In genomic region chr7:116198748-116199410, GRCh38 we compare ENCODE assay signal across 18 cellular contexts. TPM values are rescaled to one million over a fixed set of nuclear protein-coding genes. Genes with fewer than 3 reads are reported as not detected.
A peak's percentile ranks its signal among the peaks of the same experiment; 100 is the strongest.
DNase-seq lines count a peak whose midpoint lies in the region; ATAC-seq, FAIRE-seq and TF ChIP-seq lines count a peak whose summit lies in the region.
"Had no signal": no experiment of that assay in that cellular context is flagged by ENCODE, and none has a peak within 500 bp of the region (broad histone marks: within the 10 kb centered on the region; RNA-seq: fewer than 3 reads in every experiment).

No MANE protein-coding gene starts in this region.

- in situ Hi-C loops in K562 (cut with MboI) (no loop called here), KBM-7 (cut with MboI; ENCODE audit: low pct_unique_long_range_greater_than_20kb, low sequenced_read_pairs) (no loop called here)

- H3K4me1 ChIP-seq in K562 (replicated peaks in 1 of 2; ENCODE audit: control insufficient read depth in 2 of 2, insufficient read depth in 2 of 2, low read length in 2 of 2) = no peaks in the 10 kb centered on the region
- peaks cover 12% of the 10 kb centered on the region for H3K4me1 ChIP-seq in foreskin keratinocyte

- H4K20me1 ChIP-seq in K562 (replicated peaks; ENCODE audit: control insufficient read depth, insufficient read depth, low read length) = no peaks in the 10 kb centered on the region
- H4K20me1 ChIP-seq: BLaER1 treated with 17β-estradiol and CSF1 and Interleukin-3, amounts not matched to agents 10 nM and 100 nM had no signal

- WGBS in K562 (ENCODE audit: insufficient coverage, low coverage, missing lambda C conversion rate) = 3% methylated on average over 5 of the region's 5 CpGs

- H3K27me3 ChIP-seq in K562 (ENCODE audit: control insufficient read depth in 2 of 2, insufficient read depth in 2 of 2, low read length in 2 of 2) (no peaks in the 10 kb centered on the region), foreskin keratinocyte (no peaks in the 10 kb centered on the region)
- H3K27me3 ChIP-seq: BLaER1 treated with 17β-estradiol and CSF1 and Interleukin-3, amounts not matched to agents 10 nM and 100 nM had no signal

- no peak overlapping the region for H3K9ac ChIP-seq in K562 (ENCODE audit: insufficient read depth in 1 of 2, low read depth in 2 of 2, low read length in 2 of 2)
- H3K9ac ChIP-seq: BLaER1 treated with 17β-estradiol and CSF1 and Interleukin-3, amounts not matched to agents 10 nM and 100 nM; KMS-11 had no signal

- no peak overlapping the region for H2AFZ ChIP-seq in K562 (ENCODE audit: low read depth, low read length)

- intact Hi-C loops in K562 (cut with micrococcal nuclease) = no loop called here

- TF ChIP-seq CTCF in K562 (IDR thresholded peaks at IDR 0.05 in 2 of 3, conservative IDR thresholded peaks at IDR 0.05 in 1 of 3; ENCODE audit: insufficient read depth in 2 of 3, low read depth in 1 of 3, low read length in 3 of 3) (no peak), foreskin keratinocyte (conservative IDR thresholded peaks at IDR 0.05) (no peak)

- no peak for TF ChIP-seq EP300 in K562 (IDR thresholded peaks at IDR 0.05; ENCODE audit: low read length)

- no peak overlapping the region for H3K4me3 ChIP-seq in K562
- H3K4me3 ChIP-seq: BLaER1 treated with 17β-estradiol and CSF1 and Interleukin-3, amounts not matched to agents 10 nM and 100 nM had no signal

- H3K36me3 ChIP-seq in K562 (ENCODE audit: control insufficient read depth, insufficient read depth, low read length) = no peaks in the 10 kb centered on the region
- H3K36me3 ChIP-seq: BLaER1 treated with 17β-estradiol and CSF1 and Interleukin-3, amounts not matched to agents 10 nM and 100 nM had no signal

- TF ChIP-seq RAD21 in K562 (CRISPR knock-in tag; conservative IDR thresholded peaks at IDR 0.05 in 1 of 2, IDR thresholded peaks at IDR 0.05 in 1 of 2) = no peak

- no peaks in the 10 kb centered on the region for H3K9me3 ChIP-seq in K562 (replicated peaks; ENCODE audit: control insufficient read depth, insufficient read depth, low read depth, low read length)
- H3K9me3 ChIP-seq: BLaER1 treated with 17β-estradiol and CSF1 and Interleukin-3, amounts not matched to agents 10 nM and 100 nM had no signal

- no peak for FAIRE-seq in K562 (lab: Jason Lieb, UNC)
- FAIRE-seq: G401.6, GM12891, H1 had no signal

- ATAC-seq in K562 (no peak; the same call in 2 of the 3 replicates), foreskin keratinocyte (peak; percentile 54), GM19351 (IDR thresholded peaks at IDR 0.05; ENCODE audit: unreplicated experiment) (no peak), HG02973 (IDR thresholded peaks at IDR 0.05; ENCODE audit: unreplicated experiment) (no peak)

- peak; percentile 16 for DNase-seq in ELR (ENCODE audit: low read depth)
- DNase-seq in K562 (ENCODE audit: extremely low read depth in 1 of 4, low spot score in 3 of 4) = no peak
- DNase-seq in foreskin keratinocyte = peak in 1 of 2 donors; percentile 71
- DNase-seq in GM19238 (ENCODE audit: insufficient read length, low spot score) = no peak
- DNase-seq in KBM-7 = no peak
- DNase-seq: ACHN; CD4-positive, CD25-positive, alpha-beta regulatory T cell; DMS53; HCEC 1CT; HFFc6 had no signal

- POLR2A ChIA-PET in K562 (lab: Yijun Ruan, JAX) = interaction anchor here (0.6 to 1.9 kb wide), 4 partner anchors 10 to 23 kb away, joined by 3 to 8 read pairs (median 4); partner anchors contain the start of gene TES

- TF ChIP-seq POLR2A in K562 (conservative IDR thresholded peaks at IDR 0.05) = no peak

- no peaks in the 10 kb centered on the region for H3K9me1 ChIP-seq in K562 (ENCODE audit: control insufficient read depth, insufficient read depth, low read length)

- H3K4me2 ChIP-seq in K562 (ENCODE audit: insufficient read depth, low read length) = no peak overlapping the region
- H3K4me2 ChIP-seq: BLaER1 treated with 17β-estradiol and CSF1 and Interleukin-3, amounts not matched to agents 10 nM and 100 nM; KMS-11 had no signal

- no peaks in the 10 kb centered on the region for H3K79me2 ChIP-seq in K562 (ENCODE audit: control insufficient read depth, insufficient read depth, low read length)

- CTCF ChIA-PET in K562 (lab: Yijun Ruan, JAX; ENCODE audit: low intra/inter-chr PET ratio) = no interaction called here

- BruUV-seq in K562 (replicated peaks; lab: Mats Ljungman, UMichigan) = no TSS peak

- H3K27ac ChIP-seq in K562 (ENCODE audit: extremely low read depth, low read depth, low read length) = no peak overlapping the region
- H3K27ac ChIP-seq in foreskin keratinocyte = no peak overlapping the region
- H3K27ac ChIP-seq: BLaER1 treated with 17β-estradiol and CSF1 and Interleukin-3, amounts not matched to agents 10 nM and 100 nM; HL-60; KMS-11 had no signal

TF ChIP-seq in K562, 482 proteins besides CTCF, POLR2A, EP300 and RAD21:
- no peak for TF ChIP-seq ZNF311 (CRISPR knock-in tag; IDR thresholded peaks at IDR 0.05)
- no peak for TF ChIP-seq CBFB (CRISPR knock-in tag; IDR thresholded peaks at IDR 0.05)
- TF ChIP-seq, protein P1, sequence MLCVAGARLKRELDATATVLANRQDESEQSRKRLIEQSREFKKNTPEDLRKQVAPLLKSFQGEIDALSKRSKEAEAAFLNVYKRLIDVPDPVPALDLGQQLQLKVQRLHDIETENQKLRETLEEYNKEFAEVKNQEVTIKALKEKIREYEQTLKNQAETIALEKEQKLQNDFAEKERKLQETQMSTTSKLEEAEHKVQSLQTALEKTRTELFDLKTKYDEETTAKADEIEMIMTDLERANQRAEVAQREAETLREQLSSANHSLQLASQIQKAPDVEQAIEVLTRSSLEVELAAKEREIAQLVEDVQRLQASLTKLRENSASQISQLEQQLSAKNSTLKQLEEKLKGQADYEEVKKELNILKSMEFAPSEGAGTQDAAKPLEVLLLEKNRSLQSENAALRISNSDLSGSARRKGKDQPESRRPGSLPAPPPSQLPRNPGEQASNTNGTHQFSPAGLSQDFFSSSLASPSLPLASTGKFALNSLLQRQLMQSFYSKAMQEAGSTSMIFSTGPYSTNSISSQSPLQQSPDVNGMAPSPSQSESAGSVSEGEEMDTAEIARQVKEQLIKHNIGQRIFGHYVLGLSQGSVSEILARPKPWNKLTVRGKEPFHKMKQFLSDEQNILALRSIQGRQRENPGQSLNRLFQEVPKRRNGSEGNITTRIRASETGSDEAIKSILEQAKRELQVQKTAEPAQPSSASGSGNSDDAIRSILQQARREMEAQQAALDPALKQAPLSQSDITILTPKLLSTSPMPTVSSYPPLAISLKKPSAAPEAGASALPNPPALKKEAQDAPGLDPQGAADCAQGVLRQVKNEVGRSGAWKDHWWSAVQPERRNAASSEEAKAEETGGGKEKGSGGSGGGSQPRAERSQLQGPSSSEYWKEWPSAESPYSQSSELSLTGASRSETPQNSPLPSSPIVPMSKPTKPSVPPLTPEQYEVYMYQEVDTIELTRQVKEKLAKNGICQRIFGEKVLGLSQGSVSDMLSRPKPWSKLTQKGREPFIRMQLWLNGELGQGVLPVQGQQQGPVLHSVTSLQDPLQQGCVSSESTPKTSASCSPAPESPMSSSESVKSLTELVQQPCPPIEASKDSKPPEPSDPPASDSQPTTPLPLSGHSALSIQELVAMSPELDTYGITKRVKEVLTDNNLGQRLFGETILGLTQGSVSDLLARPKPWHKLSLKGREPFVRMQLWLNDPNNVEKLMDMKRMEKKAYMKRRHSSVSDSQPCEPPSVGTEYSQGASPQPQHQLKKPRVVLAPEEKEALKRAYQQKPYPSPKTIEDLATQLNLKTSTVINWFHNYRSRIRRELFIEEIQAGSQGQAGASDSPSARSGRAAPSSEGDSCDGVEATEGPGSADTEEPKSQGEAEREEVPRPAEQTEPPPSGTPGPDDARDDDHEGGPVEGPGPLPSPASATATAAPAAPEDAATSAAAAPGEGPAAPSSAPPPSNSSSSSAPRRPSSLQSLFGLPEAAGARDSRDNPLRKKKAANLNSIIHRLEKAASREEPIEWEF (CRISPR knock-in tag; IDR thresholded peaks at IDR 0.05) = no peak
- TF ChIP-seq COPS2 (conservative IDR thresholded peaks at IDR 0.05) = no peak
- TF ChIP-seq ASH1L (IDR thresholded peaks at IDR 0.05; ENCODE audit: borderline replicate concordance, low read depth, partially characterized antibody) = no peak
- TF ChIP-seq ZNF584 (CRISPR knock-in tag; IDR thresholded peaks at IDR 0.05; ENCODE audit: low read depth) = peak; percentile 100
- TF ChIP-seq FOXA3 (CRISPR knock-in tag; conservative IDR thresholded peaks at IDR 0.05 in 1 of 2, IDR thresholded peaks at IDR 0.05 in 1 of 2) = no peak

RNA-seq across cellular contexts. Expression of gene TES, which starts 11.5 kb away (rescaled TPM):
- 19.0 and 47.8 TPM in 2 replicates for total RNA-seq in K562 (2011; cell fraction: chromatin; rRNA removed; ENCODE audit: low replicate concordance)
- 12.1 and 15.0 TPM in 2 replicates for total RNA-seq in K562 (2011; cell fraction: nucleolus; rRNA removed)
- total RNA-seq in K562 (2011; cell fraction: nucleoplasm; rRNA removed) = 20.7 and 21.8 TPM in 2 replicates
- 57.6 and 61.6 TPM in 2 replicates for total RNA-seq in K562 (2014; rRNA removed)
- 53.8 and 61.6 TPM in 2 replicates for total RNA-seq in K562 (2014; rRNA removed; fragmentation: Illumina TruSeq; extraction: Trizol)
- total RNA-seq in K562 (2015; rRNA removed; fragmentation: Illumina TruSeq; extraction: Trizol) = 40.9 and 43.8 TPM in 2 replicates
- 52.1 and 58.0 TPM in 2 replicates for total RNA-seq in K562 (2021)
- polyA plus RNA-seq in K562 (2011; rRNA removed) = 34.3 and 41.7 TPM in 2 replicates
- polyA plus RNA-seq in K562 (2011; cell fraction: cytosol; rRNA removed) = 13.8 and 21.1 TPM in 2 replicates
- 18.6 and 49.8 TPM in 2 replicates for polyA plus RNA-seq in K562 (2011; cell fraction: nucleus; rRNA removed)
- polyA plus RNA-seq in K562 (2012) = 49.7 and 119 TPM in 2 replicates
- polyA plus RNA-seq in K562 (2014; fragmentation: Illumina TruSeq; extraction: Trizol) = 54.6 and 56.3 TPM in 2 replicates
- polyA plus RNA-seq in K562 (2014; fragmentation: Nextera tagmentation; extraction: Ambion mirVana) = 10 to 100 TPM; 20.7 to 26.3 TPM
- 56.1 and 57.7 TPM in 2 replicates for polyA plus RNA-seq in K562 (2014; rRNA removed)
- 27.7 and 33.4 TPM in 2 replicates for polyA minus RNA-seq in K562 (2011; rRNA and poly(A)+ RNA removed)
- polyA minus RNA-seq in K562 (2011; cell fraction: cytosol; rRNA and poly(A)+ RNA removed) = 11.3 and 15.4 TPM in 2 replicates
- 7.0 and 26.5 TPM in 2 replicates for polyA minus RNA-seq in K562 (2011; cell fraction: nucleus; rRNA and poly(A)+ RNA removed)
- 115 and 130 TPM in 2 replicates for total RNA-seq in foreskin keratinocyte
- 53.6 and 55.3 TPM in 2 replicates for polyA plus RNA-seq in foreskin keratinocyte
